In genomic region chr3:3998140-3998977, GRCh38 we compare ENCODE assay signal across 9 cellular contexts.
DNase-seq lines count a peak whose midpoint lies in the region; ATAC-seq and TF ChIP-seq lines count a peak whose summit lies in the region.
"Had no signal": no experiment of that assay in that cellular context is flagged by ENCODE, and none has a peak within 500 bp of the region (broad histone marks: within the 10 kb centered on the region; RNA-seq: fewer than 3 reads in every experiment).

No MANE protein-coding gene starts in this region.

- no peaks in the 10 kb centered on the region for H3K36me3 Mint-ChIP-seq in activated naive CD4-positive, alpha-beta T cell treated with anti-CD3 and anti-CD28 coated beads, Interleukin-2, amount 10 ng/mL, durations not matched to agents 7 days and 5 days

- H3K79me2 ChIP-seq in smooth muscle cell (ENCODE audit: low read depth): no peaks in the 10 kb centered on the region

- no peak for TF ChIP-seq POLR2A in tibial nerve (IDR thresholded peaks at IDR 0.05)

- 35% methylated on average over 6 of the region's 6 CpGs for WGBS in smooth muscle cell (ENCODE audit: low lambda C conversion rate)
- 40% methylated on average over 6 of the region's 6 CpGs for WGBS in tibial nerve, 2 donors

- CTCF ChIA-PET in activated naive CD4-positive, alpha-beta T cell treated with anti-CD3 and anti-CD28 coated beads, Interleukin-2, amount 10 ng/mL, durations not matched to agents 7 days and 5 days (lab: Charles Lee): interaction anchor here (0.6 to 6.0 kb wide), 19 partner anchors 10 to 1315 kb away, joined by 3 to 74 read pairs (median 3); no protein-coding TSS in a partner anchor

- no peak for TF ChIP-seq EP300 in tibial nerve (IDR thresholded peaks at IDR 0.05)

- H3K9me3 Mint-ChIP-seq in activated naive CD4-positive, alpha-beta T cell treated with anti-CD3 and anti-CD28 coated beads, Interleukin-2, amount 10 ng/mL, durations not matched to agents 7 days and 5 days: peaks cover 2% of the 10 kb centered on the region

- peak; percentile 74 for TF ChIP-seq CTCF in RWPE2 (IDR thresholded peaks at IDR 0.05; ENCODE audit: poor library complexity, severe bottlenecking)
- TF ChIP-seq CTCF in fibroblast of villous mesenchyme (IDR thresholded peaks at IDR 0.05; ENCODE audit: insufficient read depth, low read depth, low read length): peak; percentile 13
- TF ChIP-seq CTCF in smooth muscle cell (IDR thresholded peaks at IDR 0.05; ENCODE audit: borderline replicate concordance, insufficient read depth, poor library complexity, severe bottlenecking): peak; percentile 64
- peak in 2 of 5 experiments; percentile 13 to 35 for TF ChIP-seq CTCF in tibial nerve (IDR thresholded peaks at IDR 0.05)

- H3K4me2 ChIP-seq in smooth muscle cell: no peak overlapping the region

- H3K4me3 ChIP-seq in Jurkat, Clone E6-1 (ENCODE audit: low read length): no peak overlapping the region
- no peak overlapping the region for H3K4me3 ChIP-seq in RWPE2 (ENCODE audit: severe bottlenecking)
- no peak overlapping the region for H3K4me3 ChIP-seq in fibroblast of villous mesenchyme (ENCODE audit: low read depth, low read length)
- H3K4me3 ChIP-seq in smooth muscle cell: no peak overlapping the region
- no peak overlapping the region for H3K4me3 ChIP-seq in tibial nerve

- H3K27ac ChIP-seq in RWPE2 (ENCODE audit: poor library complexity, severe bottlenecking) (no peak overlapping the region), smooth muscle cell (ENCODE audit: low read depth) (no peak overlapping the region), tibial nerve (no peak overlapping the region)

- no peak overlapping the region for H3K27ac Mint-ChIP-seq in activated naive CD4-positive, alpha-beta T cell treated with anti-CD3 and anti-CD28 coated beads, Interleukin-2, amount 10 ng/mL, durations not matched to agents 7 days and 5 days

- H3K4me1 Mint-ChIP-seq in activated naive CD4-positive, alpha-beta T cell treated with anti-CD3 and anti-CD28 coated beads, Interleukin-2, amount 10 ng/mL, durations not matched to agents 7 days and 5 days: no peaks in the 10 kb centered on the region
- H3K4me1 Mint-ChIP-seq: central memory CD8-positive, alpha-beta T cell had no signal

- no peak overlapping the region for H3K9ac ChIP-seq in smooth muscle cell (ENCODE audit: low read depth)

- DNase-seq in activated naive CD4-positive, alpha-beta T cell treated with anti-CD3 and anti-CD28 coated beads, Interleukin-2, amount 10 ng/mL, durations not matched to agents 7 days and 5 days: peak; percentile 38
- no peak for DNase-seq in activated naive CD4-positive, alpha-beta T cell (lab: John Stamatoyannopoulos, UW)
- DNase-seq in Jurkat, Clone E6-1 (ENCODE audit: low read depth, low spot score): peak; percentile 76
- no peak for DNase-seq in RWPE2 (ENCODE audit: low spot score)
- DNase-seq in fibroblast of villous mesenchyme (ENCODE audit: low read depth): peak; percentile 1
- DNase-seq in smooth muscle cell (lab: John Stamatoyannopoulos, UW; ENCODE audit: unreplicated experiment): no peak
- no peak for DNase-seq in tibial nerve (ENCODE audit: low spot score in 2 of 2)

- no peak overlapping the region for H3K4me3 Mint-ChIP-seq in activated naive CD4-positive, alpha-beta T cell treated with anti-CD3 and anti-CD28 coated beads, Interleukin-2, amount 10 ng/mL, durations not matched to agents 7 days and 5 days
- H3K4me3 Mint-ChIP-seq: central memory CD8-positive, alpha-beta T cell had no signal

- no peaks in the 10 kb centered on the region for H4K20me1 ChIP-seq in smooth muscle cell (ENCODE audit: low read depth)

- peak; percentile 96 for ATAC-seq in GM21529 (IDR thresholded peaks at IDR 0.05; ENCODE audit: unreplicated experiment)
- no peak for ATAC-seq in RWPE2 (ENCODE audit: low read depth)

- H3K36me3 ChIP-seq in RWPE2 (ENCODE audit: low read depth) (no peaks in the 10 kb centered on the region), smooth muscle cell (ENCODE audit: low read depth) (no peaks in the 10 kb centered on the region), tibial nerve (no peaks in the 10 kb centered on the region)

- H3K9me3 ChIP-seq in RWPE2 (ENCODE audit: severe bottlenecking) (peaks cover 2% of the 10 kb centered on the region), smooth muscle cell (replicated peaks; ENCODE audit: low read depth) (no peaks in the 10 kb centered on the region), tibial nerve (peaks cover 0 to 18% (median 0%) of the 10 kb centered on the region in 4 donors)

- H3K4me1 ChIP-seq in RWPE2 (ENCODE audit: insufficient read depth, poor library complexity, severe bottlenecking) (no peaks in the 10 kb centered on the region), smooth muscle cell (ENCODE audit: low read depth) (no peaks in the 10 kb centered on the region), tibial nerve (no peaks in the 10 kb centered on the region)

- no peaks in the 10 kb centered on the region for H3K27me3 ChIP-seq in RWPE2 (ENCODE audit: insufficient read depth, poor library complexity, severe bottlenecking)
- no peaks in the 10 kb centered on the region for H3K27me3 ChIP-seq in smooth muscle cell (ENCODE audit: low read depth)
- no peaks in the 10 kb centered on the region for H3K27me3 ChIP-seq in tibial nerve

- no peaks in the 10 kb centered on the region for H3F3A ChIP-seq in smooth muscle cell (ENCODE audit: low read depth)

- H2AFZ ChIP-seq in smooth muscle cell (ENCODE audit: low read depth): no peak overlapping the region

- no peaks in the 10 kb centered on the region for H3K27me3 Mint-ChIP-seq in activated naive CD4-positive, alpha-beta T cell treated with anti-CD3 and anti-CD28 coated beads, Interleukin-2, amount 10 ng/mL, durations not matched to agents 7 days and 5 days

Comparison
In these comparisons a context has a peak if more than half of its experiments do, and no peak if none do; other contexts are left out.
1. DNase-seq: peak in activated naive CD4-positive, alpha-beta T cell treated with anti-CD3 and anti-CD28 coated beads, Interleukin-2, amount 10 ng/mL, durations not matched to agents 7 days and 5 days (single experiment), Jurkat, Clone E6-1 (single experiment) and fibroblast of villous mesenchyme (single experiment); none in activated naive CD4-positive, alpha-beta T cell (0 of 4), RWPE2 (single experiment), smooth muscle cell (single experiment) and tibial nerve (0 of 2).